13 cellular contexts compared by ENCODE assay signal in genomic region chr17:28500712-28501379, GRCh38. TPM values are rescaled to one million over a fixed set of nuclear protein-coding genes. Genes with fewer than 3 reads are reported as not detected.
DNase-seq lines count a peak whose midpoint lies in the region; ATAC-seq and TF ChIP-seq lines count a peak whose summit lies in the region.
"Had no signal": no experiment of that assay in that cellular context is flagged by ENCODE, and none has a peak within 500 bp of the region (broad histone marks: within the 10 kb centered on the region; RNA-seq: fewer than 3 reads in every experiment).

No MANE protein-coding gene starts in this region.

- in situ Hi-C loops in KBM-7 (cut with MboI; ENCODE audit: low pct_unique_long_range_greater_than_20kb, low sequenced_read_pairs) = no loop called here

- H3K27ac Mint-ChIP-seq in stimulated activated naive CD8-positive, alpha-beta T cell treated with anti-CD3 and anti-CD28 coated beads, Interleukin-15, amount 100 ng/mL, for 72 hours = peak overlapping the region in 1 of 2 donors; percentile 78
- H3K27ac Mint-ChIP-seq: activated CD4-positive, alpha-beta memory T cell treated with anti-CD3 and anti-CD28 coated beads, Interleukin-2, amount 10 ng/mL, durations not matched to agents 7 days and 5 days; effector memory CD8-positive, alpha-beta T cell had no signal

- H3K4me1 Mint-ChIP-seq in stimulated activated naive CD8-positive, alpha-beta T cell treated with anti-CD3 and anti-CD28 coated beads, Interleukin-15, amount 100 ng/mL, for 72 hours = no peaks in the 10 kb centered on the region
- H3K4me1 Mint-ChIP-seq: activated CD4-positive, alpha-beta memory T cell treated with anti-CD3 and anti-CD28 coated beads, Interleukin-2, amount 10 ng/mL, durations not matched to agents 7 days and 5 days; naive thymus-derived CD8-positive, alpha-beta T cell had no signal

- H3K4me3 Mint-ChIP-seq in stimulated activated naive CD8-positive, alpha-beta T cell treated with anti-CD3 and anti-CD28 coated beads, Interleukin-15, amount 100 ng/mL, for 72 hours = no peak overlapping the region
- H3K4me3 Mint-ChIP-seq: activated CD4-positive, alpha-beta memory T cell treated with anti-CD3 and anti-CD28 coated beads, Interleukin-2, amount 10 ng/mL, durations not matched to agents 7 days and 5 days; effector memory CD8-positive, alpha-beta T cell; naive thymus-derived CD8-positive, alpha-beta T cell had no signal

- no peaks in the 10 kb centered on the region for H3K9me3 Mint-ChIP-seq in stimulated activated naive CD8-positive, alpha-beta T cell treated with anti-CD3 and anti-CD28 coated beads, Interleukin-15, amount 100 ng/mL, for 72 hours
- H3K9me3 Mint-ChIP-seq: activated CD4-positive, alpha-beta memory T cell treated with anti-CD3 and anti-CD28 coated beads, Interleukin-2, amount 10 ng/mL, durations not matched to agents 7 days and 5 days; effector memory CD8-positive, alpha-beta T cell; naive thymus-derived CD8-positive, alpha-beta T cell had no signal

- DNase-seq in stimulated activated naive CD8-positive, alpha-beta T cell treated with anti-CD3 and anti-CD28 coated beads, Interleukin-15, Interleukin-2, amounts not matched to agents 100 U/mL and 50 U/mL, for 24 hours = no peak
- DNase-seq in stimulated activated naive CD8-positive, alpha-beta T cell treated with anti-CD3 and anti-CD28 coated beads, Interleukin-15, amount 100 ng/mL, for 72 hours = no peak
- DNase-seq in KBM-7 (no peak), epidermal melanocyte (ENCODE audit: insufficient read length, low spot score) (no peak), cardiac septum (ENCODE audit: low spot score) (no peak)
- DNase-seq in stimulated activated CD4-positive, alpha-beta T cell treated with anti-CD3 and anti-CD28 coated beads, Interleukin-1b, Interleukin-23, amount 100 ng/mL, for 48 hours = no peak
- DNase-seq: ACHN; activated CD4-positive, alpha-beta memory T cell treated with anti-CD3 and anti-CD28 coated beads, Interleukin-2, amount 10 ng/mL, durations not matched to agents 7 days and 5 days; effector memory CD8-positive, alpha-beta T cell; SHP77 had no signal

- H3K27me3 Mint-ChIP-seq in stimulated activated naive CD8-positive, alpha-beta T cell treated with anti-CD3 and anti-CD28 coated beads, Interleukin-15, amount 100 ng/mL, for 72 hours = peaks cover 13% of the 10 kb centered on the region

- peak; percentile 20 for ATAC-seq in stimulated activated naive CD8-positive, alpha-beta T cell treated with anti-CD3 and anti-CD28 coated beads, Interleukin-15, Interleukin-2, amounts not matched to agents 100 U/mL and 50 U/mL, for 24 hours
- ATAC-seq in stimulated activated naive CD8-positive, alpha-beta T cell treated with anti-CD3 and anti-CD28 coated beads, Interleukin-15, amount 100 ng/mL, for 72 hours = no peak
- peak; percentile 59 for ATAC-seq in HG02642 (IDR thresholded peaks at IDR 0.05; ENCODE audit: poor library complexity, unreplicated experiment)
- ATAC-seq: effector memory CD8-positive, alpha-beta T cell; naive thymus-derived CD8-positive, alpha-beta T cell had no signal

- peak; percentile 58 for TF ChIP-seq POLR2A in Raji (IDR thresholded peaks at IDR 0.05; ENCODE audit: insufficient read depth, low read depth, low read length)

- intact Hi-C loops in cardiac septum (cut with DNase I) = no loop called here

RNA-seq across cellular contexts. Expression of gene FOXN1, which starts 5.3 kb away (rescaled TPM):
- not detected for total RNA-seq in cardiac septum
- total RNA-seq: activated CD4-positive, alpha-beta memory T cell treated with anti-CD3 and anti-CD28 coated beads, Interleukin-2, amount 10 ng/mL, durations not matched to agents 7 days and 5 days; naive thymus-derived CD8-positive, alpha-beta T cell had no signal

RNA-seq across cellular contexts. Expression of gene SLC13A2, which starts 27.4 kb away (rescaled TPM):
- not detected for total RNA-seq in cardiac septum
- total RNA-seq: activated CD4-positive, alpha-beta memory T cell treated with anti-CD3 and anti-CD28 coated beads, Interleukin-2, amount 10 ng/mL, durations not matched to agents 7 days and 5 days; naive thymus-derived CD8-positive, alpha-beta T cell had no signal

RNA-seq across cellular contexts. Expression of gene UNC119, which starts 51.6 kb away (rescaled TPM):
- 16.0 TPM for total RNA-seq in cardiac septum
